Comparison of ENCODE assay signal across 28 cellular contexts in genomic region chr16:48947371-48947713, GRCh38.
DNase-seq lines count a peak whose midpoint lies in the region; ATAC-seq and TF ChIP-seq lines count a peak whose summit lies in the region.
"Had no signal": no experiment of that assay in that cellular context is flagged by ENCODE, and none has a peak within 500 bp of the region (broad histone marks: within the 10 kb centered on the region; RNA-seq: fewer than 3 reads in every experiment).

No MANE protein-coding gene starts in this region.

- H3K9ac ChIP-seq in rectal smooth muscle tissue (ENCODE audit: low read length): no peak overlapping the region

- H3K27ac ChIP-seq in heart right ventricle (peak overlapping the region in 5 of 10 donors; percentile 19 to 65 (median 52)), rectal smooth muscle tissue (ENCODE audit: low read depth, low read length) (peak overlapping the region; percentile 70)
- H3K27ac ChIP-seq: 22Rv1, C4-2B had no signal

- H3K36me3 Mint-ChIP-seq in Calu3 (ENCODE audit: insufficient read depth, unreplicated experiment): no peaks in the 10 kb centered on the region
- H3K36me3 Mint-ChIP-seq: CD8-positive, alpha-beta T cell had no signal

- TF ChIP-seq CTCF in heart right ventricle (IDR thresholded peaks at IDR 0.05): no peak
- no peak for TF ChIP-seq CTCF in Calu3 (IDR thresholded peaks at IDR 0.05; ENCODE audit: unreplicated experiment)

- WGBS in heart right ventricle, 2 donors: 18 to 21% methylated on average over 3 of the region's 3 CpGs

- no peak overlapping the region for H3K4me3 ChIP-seq in heart right ventricle
- H3K4me3 ChIP-seq in rectal smooth muscle tissue (ENCODE audit: low read length): no peak overlapping the region
- H3K4me3 ChIP-seq: GM12878, K562 had no signal

- no TSS peak for BruUV-seq in Calu3 (replicated peaks; lab: Mats Ljungman, UMichigan)

- no peaks in the 10 kb centered on the region for H3K27me3 ChIP-seq in heart right ventricle
- H3K27me3 ChIP-seq in rectal smooth muscle tissue (ENCODE audit: control insufficient read depth, insufficient read depth, low read length): no peaks in the 10 kb centered on the region

- H3K27ac Mint-ChIP-seq in Calu3 (ENCODE audit: unreplicated experiment): no peak overlapping the region
- H3K27ac Mint-ChIP-seq: B cell; CD8-positive, alpha-beta T cell had no signal

- no peak overlapping the region for H3K4me3 Mint-ChIP-seq in Calu3 (ENCODE audit: low read depth, unreplicated experiment)
- H3K4me3 Mint-ChIP-seq: B cell; CD8-positive, alpha-beta T cell had no signal

- H3K9me3 ChIP-seq in heart right ventricle: no peaks in the 10 kb centered on the region
- H3K9me3 ChIP-seq: Caco-2 had no signal

- intact Hi-C loops in Right ventricle myocardium inferior (cut with DNase I) (no loop called here), cardiac septum (cut with DNase I) (loop anchor here (5.0 kb wide), 1 partner anchor 65 kb away; no protein-coding TSS in a partner anchor), heart right ventricle (cut with DNase I) (loop anchor here in 1 of 10 donors (2.0 kb wide), 1 partner anchor 165 kb away; no protein-coding TSS in a partner anchor), Calu3 (cut with micrococcal nuclease; ENCODE audit: unreplicated experiment) (no loop called here)

- DNase-seq in Right ventricle myocardium inferior (ENCODE audit: missing footprints) (no peak), cardiac septum (ENCODE audit: low spot score) (no peak), heart right ventricle (no peak), activated T-cell treated with anti-CD3 and anti-CD28 coated beads for 4 hours (no peak), Calu3 (no peak), iPS-NIHi7 (ENCODE audit: extremely low spot score) (no peak)
- DNase-seq: Caco-2; CD8-positive, alpha-beta T cell; DMS 273 treated with DMSO at 0.1 percent for 48 hours; DMS79; EL; GDM1; Kasumi-1; MV-4-11; NCI-H1105; NCI-H1436 treated with DMSO at 0.1 percent for 48 hours; NCI-H1930; NCI-H2107; NCI-H524; NCI-H748 treated with DMSO at 0.1 percent for 48 hours; SHP77 had no signal

- no peaks in the 10 kb centered on the region for H3K9me3 Mint-ChIP-seq in Calu3 (ENCODE audit: low read depth, unreplicated experiment)
- H3K9me3 Mint-ChIP-seq: CD8-positive, alpha-beta T cell had no signal

- H3K27me3 Mint-ChIP-seq in Calu3 (ENCODE audit: unreplicated experiment): peaks cover 62% of the 10 kb centered on the region
- H3K27me3 Mint-ChIP-seq: B cell had no signal

- CTCF ChIA-PET in Calu3 (lab: Charles Lee): no interaction called here

- H3K36me3 ChIP-seq in heart right ventricle (no peaks in the 10 kb centered on the region), rectal smooth muscle tissue (ENCODE audit: control insufficient read depth, insufficient read depth, low read length) (no peaks in the 10 kb centered on the region)

- ATAC-seq in Right ventricle myocardium inferior (peak; percentile 20), heart right ventricle (peak in 6 of 8 donors; percentile 15 to 58 (median 38)), GM19328 (IDR thresholded peaks at IDR 0.05; ENCODE audit: unreplicated experiment) (no peak)
- ATAC-seq: CD8-positive, alpha-beta T cell; GM12878; K562 had no signal

- peaks cover 0 to 16% (median 5%) of the 10 kb centered on the region in 9 donors for H3K4me1 ChIP-seq in heart right ventricle
- peaks cover 32% of the 10 kb centered on the region for H3K4me1 ChIP-seq in rectal smooth muscle tissue (ENCODE audit: control insufficient read depth, insufficient read depth, low read length)
- H3K4me1 ChIP-seq: Caco-2 had no signal

- H3K4me1 Mint-ChIP-seq in Calu3 (ENCODE audit: low read depth, unreplicated experiment): no peaks in the 10 kb centered on the region
- H3K4me1 Mint-ChIP-seq: B cell had no signal
